In genomic region chr18:23855721-23856120, GRCh38 we compare ENCODE assay signal across 32 cellular contexts.
"Had no signal": no experiment of that assay in that cellular context is flagged by ENCODE, and none has a peak within 500 bp of the region (broad histone marks: within the 10 kb centered on the region; RNA-seq: fewer than 3 reads in every experiment).

No MANE protein-coding gene starts in this region.

- DNase-seq: activated B cell treated with CpG ODN at 0.5 μM for 24 hours; activated CD4-positive, alpha-beta T cell treated with anti-CD3 and anti-CD28 coated beads for 48 hours; activated CD4-positive, alpha-beta T cell treated with anti-CD3 and anti-CD28 coated beads, Interleukin-2, amount 50 U/mL, for 1 hour; activated CD4-positive, alpha-beta T cell treated with anti-CD3 and anti-CD28 coated beads, Interleukin-2, amount 50 U/mL, for 48 hours; activated CD8-positive, alpha-beta memory T cell treated with anti-CD3 and anti-CD28 coated beads for 24 hours; activated CD8-positive, alpha-beta T cell treated with anti-CD3 and anti-CD28 coated beads for 36 hours; activated effector memory CD4-positive, alpha-beta T cell treated with anti-CD3 and anti-CD28 coated beads, Interleukin-2, amount 50 U/mL, for 16 hours; activated naive CD4-positive, alpha-beta T cell treated with anti-CD3 and anti-CD28 coated beads for 36 hours; activated naive CD8-positive, alpha-beta T cell treated with anti-CD3 and anti-CD28 coated beads for 36 hours; activated naive CD8-positive, alpha-beta T cell treated with anti-CD3 and anti-CD28 coated beads, Interleukin-2, amount 50 U/mL, for 24 hours; activated T-cell treated with anti-CD3 and anti-CD28 coated beads, Interleukin-2, amount 50 U/mL, for 1 hour; activated T-cell treated with anti-CD3 and anti-CD28 coated beads, Interleukin-2, amount 50 U/mL, for 48 hours; adrenal gland; amygdala; aorta; body of pancreas; central memory CD4-positive, alpha-beta T cell; cerebellar nuclear complex; colonic mucosa; effector CD8-positive, alpha-beta T cell; esophagus squamous epithelium; foreskin melanocyte; heart right ventricle; T-helper 17 cell; T1000 had no signal

- FAIRE-seq: endometrium, endothelial cell of umbilical vein had no signal

- H3K27ac ChIP-seq: adrenal gland, body of pancreas, cardiac muscle cell, colonic mucosa, epithelial cell of prostate, esophagus squamous epithelium, gastroesophageal sphincter, heart right ventricle, WERI-Rb-1 had no signal

- H3K4me3 ChIP-seq: adrenal gland, body of pancreas, cardiac muscle cell, colonic mucosa, esophagus squamous epithelium, gastroesophageal sphincter, heart right ventricle had no signal

- H3K36me3 ChIP-seq: adrenal gland, cardiac muscle cell, colonic mucosa had no signal

- ATAC-seq: activated CD4-positive, CD25-positive, alpha-beta regulatory T cell treated with anti-CD3 and anti-CD28 coated beads, Interleukin-2, amount 50 U/mL, for 24 hours; activated CD8-positive, alpha-beta T cell treated with anti-CD3 and anti-CD28 coated beads for 36 hours; activated naive CD8-positive, alpha-beta T cell treated with anti-CD3 and anti-CD28 coated beads, Interleukin-2, amount 50 U/mL, for 24 hours; body of pancreas; gastroesophageal sphincter; heart right ventricle; T-helper 17 cell had no signal

- H3K27me3 ChIP-seq: adrenal gland, body of pancreas, cardiac muscle cell, colonic mucosa, esophagus squamous epithelium, gastroesophageal sphincter, heart right ventricle had no signal

- H3K9me3 ChIP-seq: adrenal gland, body of pancreas, colonic mucosa, esophagus squamous epithelium, gastroesophageal sphincter, heart right ventricle had no signal

- H3K4me1 ChIP-seq: adrenal gland, colonic mucosa, esophagus squamous epithelium, gastroesophageal sphincter had no signal
